ENCODE assay signal across 8 cellular contexts in genomic region chr1:231337472-231338269, GRCh38. TPM values are rescaled to one million over a fixed set of nuclear protein-coding genes. Genes with fewer than 3 reads are reported as not detected.
DNase-seq lines count a peak whose midpoint lies in the region; ATAC-seq, FAIRE-seq and TF ChIP-seq lines count a peak whose summit lies in the region.

A gene with protein sequence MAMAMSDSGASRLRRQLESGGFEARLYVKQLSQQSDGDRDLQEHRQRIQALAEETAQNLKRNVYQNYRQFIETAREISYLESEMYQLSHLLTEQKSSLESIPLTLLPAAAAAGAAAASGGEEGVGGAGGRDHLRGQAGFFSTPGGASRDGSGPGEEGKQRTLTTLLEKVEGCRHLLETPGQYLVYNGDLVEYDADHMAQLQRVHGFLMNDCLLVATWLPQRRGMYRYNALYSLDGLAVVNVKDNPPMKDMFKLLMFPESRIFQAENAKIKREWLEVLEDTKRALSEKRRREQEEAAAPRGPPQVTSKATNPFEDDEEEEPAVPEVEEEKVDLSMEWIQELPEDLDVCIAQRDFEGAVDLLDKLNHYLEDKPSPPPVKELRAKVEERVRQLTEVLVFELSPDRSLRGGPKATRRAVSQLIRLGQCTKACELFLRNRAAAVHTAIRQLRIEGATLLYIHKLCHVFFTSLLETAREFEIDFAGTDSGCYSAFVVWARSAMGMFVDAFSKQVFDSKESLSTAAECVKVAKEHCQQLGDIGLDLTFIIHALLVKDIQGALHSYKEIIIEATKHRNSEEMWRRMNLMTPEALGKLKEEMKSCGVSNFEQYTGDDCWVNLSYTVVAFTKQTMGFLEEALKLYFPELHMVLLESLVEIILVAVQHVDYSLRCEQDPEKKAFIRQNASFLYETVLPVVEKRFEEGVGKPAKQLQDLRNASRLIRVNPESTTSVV (minus strand): TSS chr1:231337852. CDS start chr1:231337745, 107 bp downstream.

- in situ Hi-C loops in mammary epithelial cell (cut with MboI; ENCODE audit: low sequenced_read_pairs in 2 of 2) = no loop called here

- no peak for TF ChIP-seq CTCF in AG04450 (IDR thresholded peaks at IDR 0.05; ENCODE audit: low read depth, low read length)
- TF ChIP-seq CTCF in WERI-Rb-1 (IDR thresholded peaks at IDR 0.05; ENCODE audit: low read depth, low read length) = 0 out of 2 replicates have a peak, but pooled peaks have one; percentile 25
- TF ChIP-seq CTCF in mammary epithelial cell (conservative IDR thresholded peaks at IDR 0.05 in 1 of 2, IDR thresholded peaks at IDR 0.05 in 1 of 2; ENCODE audit: extremely low read depth in 1 of 2, insufficient read depth in 1 of 2, low read depth in 1 of 2, low read length in 2 of 2) = no peak

- POLR2A ChIA-PET in AG04450 (lab: Yijun Ruan, JAX) = interaction anchor here (0.6 to 1.5 kb wide), 15 partner anchors 11 to 427 kb away, joined by 3 to 12 read pairs (median 4); partner anchors contain the start of genes EGLN1 and TSNAX

- no peak for FAIRE-seq in small intestine (lab: Jason Lieb, UNC)

- H3K9me3 ChIP-seq in AG04450 (ENCODE audit: control insufficient read depth, insufficient read depth, low read length) (peaks cover 5% of the 10 kb centered on the region; the same call in 1 of the 2 replicates), WERI-Rb-1 (ENCODE audit: severe bottlenecking) (no peaks in the 10 kb centered on the region), mammary epithelial cell (replicated peaks; ENCODE audit: insufficient read depth, low read length) (no peaks in the 10 kb centered on the region), small intestine (ENCODE audit: control insufficient read depth, low read depth) (no peaks in the 10 kb centered on the region)

- under 1% methylated on average over 40 of the region's 74 CpGs for WGBS in mammary epithelial cell (ENCODE audit: low coverage, missing lambda C conversion rate)
- WGBS in small intestine, 3 donors = 0 to 1% (median 0%) methylated on average over 74 of the region's 74 CpGs

- H3K36me3 ChIP-seq in WERI-Rb-1 = peaks cover 48% of the 10 kb centered on the region
- H3K36me3 ChIP-seq in mammary epithelial cell (ENCODE audit: insufficient read depth, low read length) = peaks cover 3% of the 10 kb centered on the region
- H3K36me3 ChIP-seq in small intestine (ENCODE audit: control insufficient read depth in 2 of 2, insufficient read depth in 2 of 2, low read length in 2 of 2) = no peaks in the 10 kb centered on the region

- H3K27me3 ChIP-seq in AG04450 (ENCODE audit: control insufficient read depth, insufficient read depth, low read length) (no peaks in the 10 kb centered on the region), WERI-Rb-1 (ENCODE audit: insufficient read depth, low read depth, severe bottlenecking) (no peaks in the 10 kb centered on the region), mammary epithelial cell (ENCODE audit: insufficient read depth, low read length) (no peaks in the 10 kb centered on the region), small intestine (ENCODE audit: control insufficient read depth in 2 of 2, insufficient read depth in 2 of 2, low read length in 2 of 2) (no peaks in the 10 kb centered on the region)

- H3K4me3 ChIP-seq in AG04450 (ENCODE audit: low read depth, low read length) (peak within 1 kb of the TSS; percentile 99), WERI-Rb-1 (ENCODE audit: low read depth, low read length) (peak within 1 kb of the TSS; percentile 77), mammary epithelial cell (replicated peaks in 1 of 3; ENCODE audit: insufficient read depth in 1 of 3, low read depth in 2 of 3, low read length in 3 of 3) (peak within 1 kb of the TSS; percentile 62 to 99 (median 88)), small intestine (ENCODE audit: low read depth in 1 of 2, low read length in 2 of 2) (peak within 1 kb of the TSS; percentile 85 to 86)

- H3K27ac ChIP-seq in AG04450 (ENCODE audit: low read depth, low read length) (peak within 1 kb of the TSS; percentile 99), WERI-Rb-1 (peak within 1 kb of the TSS; percentile 81), mammary epithelial cell (ENCODE audit: insufficient read depth, low read depth, low read length) (peak within 1 kb of the TSS; percentile 97), small intestine (ENCODE audit: low read depth in 1 of 2, low read length in 1 of 2) (peak within 1 kb of the TSS; percentile 77 to 98)

- dilution Hi-C loops in mammary epithelial cell (cut with HindIII; ENCODE audit: low sequenced_read_pairs) = loop anchor here (5.0 kb wide), 1 partner anchor 80 kb away; no protein-coding TSS in a partner anchor

- CTCF ChIA-PET in AG04450 (lab: Charles Lee) (interaction anchor here (0.8 to 3.3 kb wide), 5 partner anchors 17 to 269 kb away, joined by 3 to 14 read pairs (median 10); no protein-coding TSS in a partner anchor), mammary epithelial cell (lab: Charles Lee; ENCODE audit: low non-redundant PET) (no interaction called here)

- intact Hi-C loops in mammary epithelial cell (cut with micrococcal nuclease) = loop anchor here (1.0 to 10.0 kb wide), 3 partner anchors 96 to 693 kb away; partner anchors contain the start of genes COG2 and GNPAT

- DNase-seq in AG04450 (ENCODE audit: low read depth, low spot score) (peak; percentile 94), NCI-H2227 (lab: John Stamatoyannopoulos, UW; ENCODE audit: unreplicated experiment) (peak; percentile 99), WERI-Rb-1 (peak; percentile 98), mammary epithelial cell (peak; percentile 97), iPS-NIHi11 (ENCODE audit: low spot score) (peak; percentile 96), small intestine (peak; percentile 99)

- no peaks in the 10 kb centered on the region for H4K20me1 ChIP-seq in mammary epithelial cell (ENCODE audit: insufficient read depth, low read length)

- no TSS peak for BruUV-seq in mammary epithelial cell (replicated peaks; lab: Mats Ljungman, UMichigan)

- peak within 1 kb of the TSS; percentile 98 for H3K4me2 ChIP-seq in mammary epithelial cell (ENCODE audit: insufficient read depth, low read depth, low read length)

- ATAC-seq in GM18873 (IDR thresholded peaks at IDR 0.05; ENCODE audit: low FRiP score, unreplicated experiment) = peak; percentile 67
- peak; percentile 65 for ATAC-seq in HG03139 (IDR thresholded peaks at IDR 0.05; ENCODE audit: unreplicated experiment)

- peak within 1 kb of the TSS; percentile 96 for H2AFZ ChIP-seq in mammary epithelial cell (ENCODE audit: low read depth, low read length)

- peaks cover 88% of the 10 kb centered on the region for H3K79me2 ChIP-seq in mammary epithelial cell (ENCODE audit: insufficient read depth, low read length)

- peak within 1 kb of the TSS; percentile 99 for H3K9ac ChIP-seq in mammary epithelial cell (ENCODE audit: insufficient read depth, low read length)

- H3K4me1 ChIP-seq in mammary epithelial cell (ENCODE audit: insufficient read depth, low read length) = peaks cover 28% of the 10 kb centered on the region
- H3K4me1 ChIP-seq in small intestine (ENCODE audit: control insufficient read depth in 2 of 2, insufficient read depth in 1 of 2, low read depth in 1 of 2, low read length in 1 of 2) = peaks cover 0 to 16% of the 10 kb centered on the region in 2 donors

RNA-seq across cellular contexts. Expression of the gene that starts here (rescaled TPM):
- polyA plus RNA-seq in AG04450 (2011; rRNA removed) (4.1 and 5.0 TPM in 2 replicates), mammary epithelial cell (4.7 TPM), small intestine (1 to 10 TPM; 3.2 to 5.3 (median 4.0) TPM)
- polyA minus RNA-seq in AG04450 (2011; rRNA and poly(A)+ RNA removed) = 12.1 and 12.6 TPM in 2 replicates
- total RNA-seq in mammary epithelial cell = 10 to 100 TPM; 12.7 to 16.5 TPM
- 13.6 TPM for polyA minus RNA-seq in mammary epithelial cell

Comparison
In these comparisons a context has a peak if more than half of its experiments do, and no peak if none do; other contexts are left out.
1. Peak in every context shown above with its lines: DNase-seq, ATAC-seq, H3K4me3 ChIP-seq and H3K27ac ChIP-seq.